In the genomic region with DNA sequence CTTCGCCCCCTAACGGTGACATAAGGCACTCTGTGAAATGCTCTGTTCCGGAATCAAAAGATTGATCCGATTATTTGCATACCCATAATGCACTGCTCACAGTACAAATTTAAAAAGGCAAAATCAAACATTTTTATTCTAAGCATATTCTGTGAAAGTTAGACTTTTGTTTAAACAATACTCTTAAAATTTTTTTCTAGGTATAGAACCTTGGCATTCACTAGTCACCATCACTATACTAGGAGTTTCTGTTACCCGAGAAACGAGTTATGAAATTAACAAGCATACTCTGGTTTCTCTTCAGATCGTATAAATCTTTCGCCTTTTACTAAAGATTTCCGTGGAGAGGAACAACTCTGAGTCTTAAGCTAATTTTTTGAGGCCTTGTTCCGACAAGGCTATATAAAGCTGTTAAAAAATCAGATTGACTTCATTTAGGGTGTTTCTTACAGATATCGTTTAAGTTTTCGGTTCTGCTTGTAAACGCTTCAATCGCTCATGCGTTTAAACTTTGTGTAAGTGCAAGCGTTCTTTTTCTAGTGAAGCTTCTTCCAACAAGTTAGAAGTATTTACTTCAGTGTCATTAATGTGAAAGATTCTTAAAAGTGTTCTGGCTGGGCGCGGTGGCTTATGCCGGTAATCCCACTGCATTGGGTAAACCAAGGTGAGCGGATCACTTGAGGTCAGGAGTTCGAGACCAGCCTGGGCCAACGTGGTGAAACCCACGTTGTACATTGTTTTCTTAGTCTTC, we compare ENCODE assay signal across 8 cellular contexts. TPM values are rescaled to one million over a fixed set of nuclear protein-coding genes. Genes with fewer than 3 reads are reported as not detected.
DNase-seq lines count a peak whose midpoint lies in the region; ATAC-seq and TF ChIP-seq lines count a peak whose summit lies in the region.

A gene (plus strand): TSS at position 285 of the 751 bp plus-strand sequence.

- H3K27ac Mint-ChIP-seq in activated CD4-positive, alpha-beta T cell treated with anti-CD3 and anti-CD28 coated beads, Interleukin-2, amount 10 ng/mL, durations not matched to agents 7 days and 5 days = peak within 1 kb of the TSS; percentile 98

- H3K27me3 ChIP-seq in dorsolateral prefrontal cortex (no peaks in the 10 kb centered on the region), right lobe of liver (no peaks in the 10 kb centered on the region)

- peak; percentile 99 for DNase-seq in NCI-H524 treated with DMSO at 0.1 percent for 48 hours (lab: John Stamatoyannopoulos, UW)
- DNase-seq in activated CD4-positive, alpha-beta T cell treated with anti-CD3 and anti-CD28 coated beads, Interleukin-2, amount 10 ng/mL, durations not matched to agents 7 days and 5 days = peak; percentile 87
- peak in 6 of 10 donors; percentile 18 to 83 (median 58) for DNase-seq in dorsolateral prefrontal cortex
- DNase-seq in right lobe of liver = peak; percentile 47 to 80 (median 62)
- DNase-seq in stimulated activated CD4-positive, alpha-beta T cell treated with anti-CD3 and anti-CD28 coated beads, Interleukin-4, amount 100 ng/mL, for 24 hours = peak; percentile 90

- WGBS in right lobe of liver (ENCODE audit: insufficient coverage, low coverage, low lambda C conversion rate, missing lambda C conversion rate) = under 1% methylated on average over 23 of the region's 23 CpGs

- POLR2A ChIA-PET in activated CD4-positive, alpha-beta T cell treated with anti-CD3 and anti-CD28 coated beads, Interleukin-2, amount 10 ng/mL, durations not matched to agents 7 days and 5 days (lab: Charles Lee) = interaction anchor here (0.5 to 1.8 kb wide), 20 partner anchors 9 to 1247 kb away, joined by 3 to 23 read pairs (median 4); a partner anchor contains a TSS

- ATAC-seq in HG03439 (IDR thresholded peaks at IDR 0.05; ENCODE audit: unreplicated experiment) (peak; percentile 68), right lobe of liver (peak; percentile 89 to 93 (median 91))

- CTCF ChIA-PET in activated CD4-positive, alpha-beta T cell treated with anti-CD3 and anti-CD28 coated beads, Interleukin-2, amount 10 ng/mL, durations not matched to agents 7 days and 5 days (lab: Charles Lee) = interaction anchor here (0.6 to 2.6 kb wide), 9 partner anchors 14 to 271 kb away, joined by 3 to 12 read pairs (median 4); a partner anchor contains a TSS

- H3K4me3 ChIP-seq in dorsolateral prefrontal cortex = peak within 1 kb of the TSS; percentile 41 to 82 (median 66)
- peak within 1 kb of the TSS; percentile 46 to 53 (median 53) for H3K4me3 ChIP-seq in right lobe of liver

- TF ChIP-seq CTCF in C4-2B (conservative IDR thresholded peaks at IDR 0.05) (peak; percentile 98), dorsolateral prefrontal cortex (IDR thresholded peaks at IDR 0.05 in 54 of 56, conservative IDR thresholded peaks at IDR 0.05 in 2 of 56; ENCODE audit: low read depth in 1 of 56, partially characterized antibody in 56 of 56) (peak; percentile 7 to 95 (median 85)), right lobe of liver (IDR thresholded peaks at IDR 0.05) (peak; percentile 77 to 90 (median 81))

- H3K27ac ChIP-seq in C4-2B (peak within 1 kb of the TSS; percentile 89), dorsolateral prefrontal cortex (peak within 1 kb of the TSS; percentile 65 to 99 (median 95)), right lobe of liver (peak within 1 kb of the TSS; percentile 77 to 95 (median 87))

- peaks cover 2% of the 10 kb centered on the region for H3K36me3 Mint-ChIP-seq in activated CD4-positive, alpha-beta T cell treated with anti-CD3 and anti-CD28 coated beads, Interleukin-2, amount 10 ng/mL, durations not matched to agents 7 days and 5 days (ENCODE audit: low read depth)

- no peaks in the 10 kb centered on the region for H3K9me3 Mint-ChIP-seq in activated CD4-positive, alpha-beta T cell treated with anti-CD3 and anti-CD28 coated beads, Interleukin-2, amount 10 ng/mL, durations not matched to agents 7 days and 5 days

- H3K27me3 Mint-ChIP-seq in activated CD4-positive, alpha-beta T cell treated with anti-CD3 and anti-CD28 coated beads, Interleukin-2, amount 10 ng/mL, durations not matched to agents 7 days and 5 days = no peaks in the 10 kb centered on the region

- H3K4me1 ChIP-seq in right lobe of liver = peaks cover 0 to 16% (median 7%) of the 10 kb centered on the region in 4 donors

- peaks cover 42% of the 10 kb centered on the region for H3K4me1 Mint-ChIP-seq in activated CD4-positive, alpha-beta T cell treated with anti-CD3 and anti-CD28 coated beads, Interleukin-2, amount 10 ng/mL, durations not matched to agents 7 days and 5 days

- peak; percentile 99 for TF ChIP-seq POLR2A in GM19193 (IDR thresholded peaks at IDR 0.05; ENCODE audit: extremely low read depth, insufficient read depth, insufficient read length)
- TF ChIP-seq POLR2A in right lobe of liver (IDR thresholded peaks at IDR 0.05) = peak; percentile 99

- peak within 1 kb of the TSS; percentile 93 for H3K4me3 Mint-ChIP-seq in activated CD4-positive, alpha-beta T cell treated with anti-CD3 and anti-CD28 coated beads, Interleukin-2, amount 10 ng/mL, durations not matched to agents 7 days and 5 days

- H3K36me3 ChIP-seq in right lobe of liver = no peaks in the 10 kb centered on the region

- no peaks in the 10 kb centered on the region for H3K9me3 ChIP-seq in right lobe of liver

- intact Hi-C loops in dorsolateral prefrontal cortex (cut with DNase I) (loop anchor here in 1 of 2 donors (2.0 kb wide), 1 partner anchor 118 kb away; no protein-coding TSS in a partner anchor), right lobe of liver (cut with DNase I) (no loop called here)

RNA-seq across cellular contexts. Expression of the gene that starts here (rescaled TPM):
- 10 to 100 TPM; 14.4 to 36.1 TPM for total RNA-seq in activated CD4-positive, alpha-beta T cell treated with anti-CD3 and anti-CD28 coated beads, Interleukin-2, amount 10 ng/mL, durations not matched to agents 7 days and 5 days
- total RNA-seq in dorsolateral prefrontal cortex = 100 to 1,000 TPM in 7 of 120 experiments, 10 to 100 TPM in 67, not detected in 46; 23.0 to 207 (median 47.4) TPM
- total RNA-seq in right lobe of liver = 10 to 100 TPM in 2 of 6 experiments, not detected in 4; 11.0 to 35.4 TPM

Comparison
In these comparisons a context has a peak if more than half of its experiments do, and no peak if none do; other contexts are left out.
1. Peak in every context shown above with its lines: DNase-seq, ATAC-seq, H3K4me3 ChIP-seq and H3K27ac ChIP-seq.